ENCODE assay signal across 8 cellular contexts in genomic region chr14:71166434-71166833, GRCh38.
DNase-seq lines count a peak whose midpoint lies in the region; ATAC-seq, FAIRE-seq and TF ChIP-seq lines count a peak whose summit lies in the region.

No MANE protein-coding gene starts in this region.

- peak; percentile 64 for TF ChIP-seq CTCF in AG04449 (IDR thresholded peaks at IDR 0.05; ENCODE audit: insufficient read depth, low read length, missing control alignments)
- TF ChIP-seq CTCF in GM12875 (IDR thresholded peaks at IDR 0.05; ENCODE audit: borderline replicate concordance, insufficient read depth, low read depth, low read length) = peak; percentile 39; the same call in 1 of the 2 replicates
- peak; percentile 90 for TF ChIP-seq CTCF in fibroblast of the aortic adventitia (IDR thresholded peaks at IDR 0.05; ENCODE audit: insufficient read depth, low read length)
- TF ChIP-seq CTCF in retinal pigment epithelial cell (conservative IDR thresholded peaks at IDR 0.05; ENCODE audit: low read depth, low read length) = peak; percentile 98

- CTCF ChIA-PET in AG04449 (lab: Yijun Ruan, JAX) = interaction anchor here (0.6 to 2.1 kb wide), 29 partner anchors 8 to 611 kb away, joined by 3 to 10 read pairs (median 3); no protein-coding TSS in a partner anchor

- ATAC-seq in GM19395 (IDR thresholded peaks at IDR 0.05; ENCODE audit: unreplicated experiment) = no peak

- POLR2A ChIA-PET in AG04449 (lab: Yijun Ruan, JAX) = no interaction called here

- FAIRE-seq in RCC 7860 (lab: Jason Lieb, UNC) = no peak

- H3K4me3 ChIP-seq in AG04449 (ENCODE audit: low read depth, low read length) = no peak overlapping the region
- H3K4me3 ChIP-seq in GM12875 (ENCODE audit: low read depth, low read length) = no peak overlapping the region
- no peak overlapping the region for H3K4me3 ChIP-seq in fibroblast of the aortic adventitia (ENCODE audit: low read depth, low read length)
- H3K4me3 ChIP-seq in retinal pigment epithelial cell (ENCODE audit: low read length) = no peak overlapping the region

- DNase-seq in AG04449 (ENCODE audit: low read depth, low spot score) = no peak
- peak; percentile 4 for DNase-seq in RCC 7860 (ENCODE audit: low spot score)
- DNase-seq in fibroblast of the aortic adventitia (ENCODE audit: low read depth) = peak; percentile 86
- DNase-seq in retinal pigment epithelial cell (ENCODE audit: low read depth) = peak; percentile 60
- DNase-seq in GF-D8 (lab: John Stamatoyannopoulos, UW) = no peak
- no peak for DNase-seq in SHP77 (lab: John Stamatoyannopoulos, UW)

Comparison
In these comparisons a context has a peak if more than half of its experiments do, and no peak if none do; other contexts are left out.
1. DNase-seq: peak in RCC 7860 (single experiment), fibroblast of the aortic adventitia (single experiment) and retinal pigment epithelial cell (single experiment); none in AG04449 (single experiment), GF-D8 (single experiment) and SHP77 (0 of 2).
2. CTCF ChIP-seq: peak in every context shown above with its lines; median percentile 98 in retinal pigment epithelial cell; 90 in fibroblast of the aortic adventitia; 64 in AG04449; 39 in GM12875.